9 cellular contexts compared by ENCODE assay signal in the genomic region with DNA sequence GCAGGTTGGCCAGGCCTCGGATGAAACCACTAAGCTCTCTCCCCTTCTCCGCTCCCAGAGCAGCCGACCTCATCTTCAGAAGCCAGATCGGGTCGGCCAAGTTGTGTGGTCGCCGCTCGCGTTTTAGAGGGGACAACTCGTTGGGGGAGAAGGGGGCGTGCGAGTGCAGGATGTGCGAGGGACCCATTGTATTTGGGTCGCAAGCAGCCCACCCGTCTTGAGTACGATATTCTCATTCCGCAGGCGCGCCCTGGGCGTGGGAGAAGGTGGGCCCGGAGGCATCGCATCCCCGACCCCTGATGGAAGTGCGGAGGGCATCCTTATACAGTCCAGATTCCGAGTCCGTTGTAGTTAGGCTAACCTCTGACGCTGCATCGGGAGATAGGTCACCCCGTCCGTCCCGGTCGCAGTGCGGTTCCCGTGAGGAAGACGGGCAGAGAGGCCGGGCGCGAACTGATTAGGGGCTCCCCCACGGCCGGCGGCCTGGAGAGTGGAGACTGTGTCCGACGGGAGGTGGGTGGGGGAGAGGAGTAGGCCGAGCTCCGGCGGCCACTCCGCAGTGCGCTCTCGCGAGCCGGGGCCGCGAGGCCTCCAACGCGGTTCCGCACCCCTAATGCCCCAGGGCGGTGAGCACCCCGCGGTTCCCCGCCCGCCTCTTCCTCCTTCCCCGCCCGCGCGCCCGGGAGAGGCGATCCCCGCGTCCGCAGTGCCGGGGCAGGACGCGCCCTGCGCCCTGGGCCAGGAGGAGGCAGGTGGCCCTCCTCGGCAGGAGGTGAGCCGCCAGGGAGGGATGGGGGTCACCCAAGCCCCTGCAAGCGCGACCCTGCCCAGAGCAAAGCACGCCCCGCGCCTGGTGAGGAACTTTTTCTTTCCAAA. TPM values are rescaled to one million over a fixed set of nuclear protein-coding genes. Genes with fewer than 3 reads are reported as not detected.
DNase-seq lines count a peak whose midpoint lies in the region; ATAC-seq and TF ChIP-seq lines count a peak whose summit lies in the region.
"Had no signal": no experiment of that assay in that cellular context is flagged by ENCODE, and none has a peak within 500 bp of the region (broad histone marks: within the 10 kb centered on the region; RNA-seq: fewer than 3 reads in every experiment).

No MANE protein-coding gene starts in this region.

- H3K9me3 Mint-ChIP-seq in brain: peaks cover 0 to 9% (median 0%) of the 10 kb centered on the region in 5 experiments

- H3K27me3 ChIP-seq in right atrium auricular region (peaks cover 11 to 36% of the 10 kb centered on the region in 2 donors), upper lobe of right lung (peaks cover 92% of the 10 kb centered on the region)

- H3K36me3 Mint-ChIP-seq in brain: no peaks in the 10 kb centered on the region

- peaks cover 44% of the 10 kb centered on the region for H3K4me1 Mint-ChIP-seq in brain

- peak overlapping the region; percentile 33 to 52 for H3K4me3 ChIP-seq in right atrium auricular region
- no peak overlapping the region for H3K4me3 ChIP-seq in mucosa of descending colon
- peak overlapping the region; percentile 55 for H3K4me3 ChIP-seq in upper lobe of right lung

- H3K4me3 Mint-ChIP-seq in brain: peak overlapping the region in 3 of 5 experiments; percentile 26 to 83 (median 65)

- ATAC-seq in left cardiac atrium (no peak), mucosa of descending colon (peak; percentile 19), upper lobe of right lung (peak; percentile 4), GM19463 (IDR thresholded peaks at IDR 0.05; ENCODE audit: unreplicated experiment) (no peak), GM18867 (IDR thresholded peaks at IDR 0.05; ENCODE audit: unreplicated experiment) (no peak), GM18907 (IDR thresholded peaks at IDR 0.05; ENCODE audit: unreplicated experiment) (no peak)

- DNase-seq in right atrium auricular region (ENCODE audit: low spot score) (no peak), left cardiac atrium (no peak), mucosa of descending colon (peak; percentile 5 to 47 (median 44)), upper lobe of right lung (peak; percentile 72)
- DNase-seq: NCI-H1930 had no signal

- H3K9me3 ChIP-seq in right atrium auricular region (no peaks in the 10 kb centered on the region), mucosa of descending colon (no peaks in the 10 kb centered on the region), upper lobe of right lung (no peaks in the 10 kb centered on the region)

- no peak overlapping the region for H3K27ac ChIP-seq in right atrium auricular region
- no peak overlapping the region for H3K27ac ChIP-seq in upper lobe of right lung

- H3K36me3 ChIP-seq in right atrium auricular region (no peaks in the 10 kb centered on the region), mucosa of descending colon (ENCODE audit: low read depth) (no peaks in the 10 kb centered on the region), upper lobe of right lung (no peaks in the 10 kb centered on the region)

- no peak overlapping the region for H3K27ac Mint-ChIP-seq in brain

- intact Hi-C loops in left cardiac atrium (cut with DNase I) (no loop called here), mucosa of descending colon (cut with DNase I, micrococcal nuclease) (no loop called here), upper lobe of right lung (cut with DNase I) (no loop called here)

- H3K27me3 Mint-ChIP-seq in brain: peaks cover 98% of the 10 kb centered on the region

- TF ChIP-seq CTCF in right atrium auricular region (IDR thresholded peaks at IDR 0.05): no peak
- TF ChIP-seq CTCF in brain (conservative IDR thresholded peaks at IDR 0.05): no peak
- no peak for TF ChIP-seq CTCF in mucosa of descending colon (IDR thresholded peaks at IDR 0.05)
- TF ChIP-seq CTCF in upper lobe of right lung (IDR thresholded peaks at IDR 0.05): no peak

- H3K4me1 ChIP-seq in right atrium auricular region: peaks cover 0 to 52% of the 10 kb centered on the region in 2 donors
- H3K4me1 ChIP-seq in mucosa of descending colon (ENCODE audit: low read depth): peaks cover 28% of the 10 kb centered on the region
- peaks cover 29% of the 10 kb centered on the region for H3K4me1 ChIP-seq in upper lobe of right lung

RNA-seq across cellular contexts. Expression of a gene that starts 1.6 kb away (rescaled TPM):
- total RNA-seq in right atrium auricular region: under 1 TPM in 1 of 2 donors, not detected in 1; 0.33 TPM
- under 1 TPM in 1 of 2 donors, not detected in 1; 0.16 TPM for total RNA-seq in left cardiac atrium
- polyA plus RNA-seq in brain (ENCODE audit: insufficient read depth, low read depth, low replicate concordance): 3.9 TPM
- total RNA-seq in mucosa of descending colon: 1 to 10 TPM; 2.1 to 4.8 (median 2.3) TPM
- total RNA-seq in upper lobe of right lung: 2.5 TPM

RNA-seq across cellular contexts. Expression of a gene that starts 56.7 kb away (rescaled TPM):
- total RNA-seq in right atrium auricular region (not detected), left cardiac atrium (1 to 10 TPM; 1.2 TPM), mucosa of descending colon (under 1 TPM in 1 of 3 donors, not detected in 2; 0.92 TPM), upper lobe of right lung (5.6 TPM)
- 1.1 TPM for polyA plus RNA-seq in brain (ENCODE audit: insufficient read depth, low read depth, low replicate concordance)

Comparison
In these comparisons a context has a peak if more than half of its experiments do, and no peak if none do; other contexts are left out.
1. DNase-seq: peak in mucosa of descending colon (3 of 3) and upper lobe of right lung (single experiment); none in right atrium auricular region (single experiment) and left cardiac atrium (single experiment).
2. ATAC-seq: peak in mucosa of descending colon (single experiment) and upper lobe of right lung (single experiment); none in left cardiac atrium (0 of 2), GM19463 (single experiment), GM18867 (single experiment) and GM18907 (single experiment).